In the genomic region with DNA sequence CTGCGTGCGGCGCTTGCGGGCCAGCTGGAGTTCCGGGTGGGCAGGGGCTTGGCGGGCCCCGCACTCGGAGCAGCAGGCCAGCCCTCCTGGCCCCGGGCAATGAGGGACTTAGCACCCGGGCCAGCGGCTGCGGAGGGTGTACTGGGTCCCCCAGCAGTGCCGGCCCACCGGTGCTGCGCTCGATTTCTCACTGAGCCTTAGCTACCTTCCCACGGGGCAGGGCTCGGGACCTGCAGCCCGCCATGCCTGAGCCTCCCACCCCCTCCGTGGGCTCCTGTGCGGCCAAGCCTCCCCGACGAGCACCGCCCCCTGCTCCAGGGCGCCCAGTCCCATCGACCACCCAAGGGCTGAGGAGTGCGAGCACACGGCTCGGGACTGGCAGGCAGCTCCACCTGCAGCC, we compare ENCODE assay signal across 5 cellular contexts.
DNase-seq lines count a peak whose midpoint lies in the region; ATAC-seq, FAIRE-seq and TF ChIP-seq lines count a peak whose summit lies in the region.
"Not testable (repeated sequence)": the region's sequence is repeated elsewhere in the genome, so short reads cannot be mapped to it uniquely, and the experiment has no call there.

No MANE protein-coding gene starts in this region.

- H3K4me1 ChIP-seq in kidney (ENCODE audit: control insufficient read depth in 1 of 2, insufficient read depth in 1 of 2, low read depth in 1 of 2, low read length in 2 of 2); testis: not testable (repeated sequence)

- intact Hi-C loops in Right ventricle myocardium inferior (cut with DNase I); kidney (cut with DNase I); testis (cut with DNase I; ENCODE audit: low total_unique reads): not testable (repeated sequence)

- H3K36me3 Mint-ChIP-seq in chondrocyte (ENCODE audit: low read depth): not testable (repeated sequence)

- not testable (repeated sequence) for FAIRE-seq in kidney (lab: Jason Lieb, UNC)

- H3K27me3 Mint-ChIP-seq in chondrocyte (ENCODE audit: low read depth): not testable (repeated sequence)

- TF ChIP-seq CTCF in chondrocyte (IDR thresholded peaks at IDR 0.05); kidney (IDR thresholded peaks at IDR 0.05; ENCODE audit: borderline replicate concordance, extremely low read depth, insufficient read depth); testis (IDR thresholded peaks at IDR 0.05): not testable (repeated sequence)

- not testable (repeated sequence) for ATAC-seq in Right ventricle myocardium inferior

- not testable (repeated sequence) for H3K27me3 ChIP-seq in testis

- H3K36me3 ChIP-seq in kidney (ENCODE audit: control insufficient read depth in 1 of 2, insufficient read depth in 2 of 2, low read length in 2 of 2); testis (ENCODE audit: low read depth, missing control alignments): not testable (repeated sequence)

- not testable (repeated sequence) for H3K27ac ChIP-seq in kidney (ENCODE audit: low read depth in 2 of 2, low read length in 2 of 2); testis

- not testable (repeated sequence) for H3K9me3 ChIP-seq in kidney (ENCODE audit: control insufficient read depth in 1 of 2, low read length in 2 of 2); testis

- not testable (repeated sequence) for H3K9me3 Mint-ChIP-seq in chondrocyte (ENCODE audit: low read depth)

- H3K4me1 Mint-ChIP-seq in chondrocyte (ENCODE audit: low read depth): not testable (repeated sequence)

- not testable (repeated sequence) for TF ChIP-seq POLR2A in testis (IDR thresholded peaks at IDR 0.05)

- not testable (repeated sequence) for H3K4me3 ChIP-seq in kidney (ENCODE audit: low read length in 2 of 2)
- H3K4me3 ChIP-seq in testis: peak overlapping the region; percentile 26 to 36

- DNase-seq in activated gamma-delta T cell (lab: John Stamatoyannopoulos, UW) (peak; percentile 9), chondrocyte (ENCODE audit: low spot score) (peak; percentile 56), Right ventricle myocardium inferior (ENCODE audit: missing footprints) (peak; percentile 15), kidney (peak; percentile 37)
- not testable (repeated sequence) for DNase-seq in testis

- 85% methylated on average over 28 of the region's 29 CpGs; no CpG with 5 or more reads in 1 of the 2 donors for WGBS in testis, 2 donors

- H3K4me3 Mint-ChIP-seq in chondrocyte (ENCODE audit: unreplicated experiment): not testable (repeated sequence)

- not testable (repeated sequence) for H3K27ac Mint-ChIP-seq in chondrocyte (ENCODE audit: unreplicated experiment)

- H3K9ac ChIP-seq in kidney (ENCODE audit: low read length in 2 of 2): not testable (repeated sequence)
